Comparison of ENCODE assay signal across 5 cellular contexts in genomic region chr1:223472057-223472456, GRCh38.
"Had no signal": no experiment of that assay in that cellular context is flagged by ENCODE, and none has a peak within 500 bp of the region (broad histone marks: within the 10 kb centered on the region; RNA-seq: fewer than 3 reads in every experiment).

No MANE protein-coding gene starts in this region.

- H3K4me3 ChIP-seq: GM23338, K562 had no signal

- H3K9me3 Mint-ChIP-seq: GM23338 had no signal

- H3K4me3 Mint-ChIP-seq: GM23338, H9 had no signal

- DNase-seq: H9, HCEC 1CT, IMR-90 had no signal

- H3K27ac Mint-ChIP-seq: GM23338, H9 had no signal
